In genomic region chr1:47192458-47193384, GRCh38 we compare ENCODE assay signal across 1 cellular context.
TF ChIP-seq lines count a peak whose summit lies in the region.

No MANE protein-coding gene starts in this region.

TF ChIP-seq in HepG2, 621 proteins besides CTCF, POLR2A, EP300 and RAD21 (continued from another document and continues in another):
- TF ChIP-seq HNF1A (IDR thresholded peaks at IDR 0.05; ENCODE audit: low read depth) = peak; percentile 55; the same call in 1 of the 2 replicates
- peak; percentile 31; the same call in 1 of the 2 replicates for TF ChIP-seq HNF1A (CRISPR knock-in tag; IDR thresholded peaks at IDR 0.05; ENCODE audit: borderline replicate concordance)
- TF ChIP-seq ZFP62 (CRISPR knock-in tag; IDR thresholded peaks at IDR 0.05) = no peak
- 0 out of 2 replicates have a peak, but pooled peaks have one; percentile 46 for TF ChIP-seq ZBTB7A (CRISPR knock-in tag; IDR thresholded peaks at IDR 0.05)
- TF ChIP-seq SP1 (IDR thresholded peaks at IDR 0.05) = no peak
- TF ChIP-seq SP1 (CRISPR knock-in tag; IDR thresholded peaks at IDR 0.05) = 0 out of 2 replicates have a peak, but pooled peaks have one; percentile 21
- TF ChIP-seq SMAD9 (CRISPR knock-in tag; IDR thresholded peaks at IDR 0.05) = no peak
- no peak for TF ChIP-seq SOX6 (IDR thresholded peaks at IDR 0.05)
- peak; percentile 56 for TF ChIP-seq SOX6 (CRISPR knock-in tag; IDR thresholded peaks at IDR 0.05)
- no peak for TF ChIP-seq TCF7 (IDR thresholded peaks at IDR 0.05; ENCODE audit: low read depth)
- TF ChIP-seq KAT8 (CRISPR knock-in tag; IDR thresholded peaks at IDR 0.05) = peak; percentile 62; the same call in 1 of the 2 replicates
- TF ChIP-seq NFKBIZ (CRISPR knock-in tag; IDR thresholded peaks at IDR 0.05) = no peak
- no peak for TF ChIP-seq ZIK1 (CRISPR knock-in tag; IDR thresholded peaks at IDR 0.05; ENCODE audit: borderline replicate concordance, low read depth)
- peak; percentile 40; the same call in 1 of the 2 replicates for TF ChIP-seq ZNF280D (CRISPR knock-in tag; IDR thresholded peaks at IDR 0.05)
- TF ChIP-seq FOXJ3 (CRISPR knock-in tag; IDR thresholded peaks at IDR 0.05; ENCODE audit: borderline replicate concordance) = peak; percentile 72
- peak; percentile 46; the same call in 1 of the 2 replicates for TF ChIP-seq ARNT2 (CRISPR knock-in tag; IDR thresholded peaks at IDR 0.05; ENCODE audit: low read depth)
- no peak for TF ChIP-seq ZBTB2 (CRISPR knock-in tag; IDR thresholded peaks at IDR 0.05; ENCODE audit: low read depth)
- no peak for TF ChIP-seq MAFF (IDR thresholded peaks at IDR 0.05; ENCODE audit: low read depth, low read length)
- TF ChIP-seq TRAFD1 (CRISPR knock-in tag; IDR thresholded peaks at IDR 0.05; ENCODE audit: borderline replicate concordance) = no peak
- peak; percentile 31; the same call in 1 of the 2 replicates for TF ChIP-seq YEATS2 (CRISPR knock-in tag; IDR thresholded peaks at IDR 0.05; ENCODE audit: borderline replicate concordance)
- peak; percentile 92 for TF ChIP-seq TFE3 (CRISPR knock-in tag; IDR thresholded peaks at IDR 0.05)
- no peak for TF ChIP-seq SYNCRIP (IDR thresholded peaks at IDR 0.05; ENCODE audit: insufficient read depth, low read depth, low read length)
- TF ChIP-seq ZNF550 (CRISPR knock-in tag; IDR thresholded peaks at IDR 0.05; ENCODE audit: borderline replicate concordance) = no peak
- no peak for TF ChIP-seq ETV6 (CRISPR knock-in tag; conservative IDR thresholded peaks at IDR 0.05)
- no peak for TF ChIP-seq NR2C2 (CRISPR knock-in tag; IDR thresholded peaks at IDR 0.05; ENCODE audit: borderline replicate concordance)
- TF ChIP-seq ZNF496 (CRISPR knock-in tag; IDR thresholded peaks at IDR 0.05; ENCODE audit: insufficient replicate concordance) = no peak
- TF ChIP-seq ZNF432 (CRISPR knock-in tag; IDR thresholded peaks at IDR 0.05; ENCODE audit: borderline replicate concordance) = no peak
- no peak for TF ChIP-seq PLRG1 (conservative IDR thresholded peaks at IDR 0.05)
- peak; percentile 88 for TF ChIP-seq MED1 (CRISPR knock-in tag; IDR thresholded peaks at IDR 0.05)
- TF ChIP-seq PHF5A (CRISPR knock-in tag; IDR thresholded peaks at IDR 0.05; ENCODE audit: low read depth, unreplicated experiment) = no peak
- TF ChIP-seq SP4 (CRISPR knock-in tag; IDR thresholded peaks at IDR 0.05) = peak; percentile 9; the same call in 1 of the 2 replicates
- peak; percentile 44; the same call in 1 of the 2 replicates for TF ChIP-seq ZMYM4 (CRISPR knock-in tag; IDR thresholded peaks at IDR 0.05)
- no peak for TF ChIP-seq ZBTB3 (CRISPR knock-in tag; IDR thresholded peaks at IDR 0.05; ENCODE audit: borderline replicate concordance, low read depth)
- 0 out of 2 replicates have a peak, but pooled peaks have one; percentile 9 for TF ChIP-seq ZNF7 (CRISPR knock-in tag; IDR thresholded peaks at IDR 0.05)
- TF ChIP-seq TP53 (CRISPR knock-in tag; conservative IDR thresholded peaks at IDR 0.05) = no peak
- peak; percentile 18; the same call in 1 of the 2 replicates for TF ChIP-seq ZNF350 (CRISPR knock-in tag; IDR thresholded peaks at IDR 0.05; ENCODE audit: borderline replicate concordance, low read depth)
- TF ChIP-seq ZBTB43 (CRISPR knock-in tag; conservative IDR thresholded peaks at IDR 0.05) = peak; percentile 78
- no peak for TF ChIP-seq ZNF788 (CRISPR knock-in tag; IDR thresholded peaks at IDR 0.05; ENCODE audit: borderline replicate concordance)
- no peak for TF ChIP-seq ZBTB4 (CRISPR knock-in tag; IDR thresholded peaks at IDR 0.05; ENCODE audit: borderline replicate concordance)
- TF ChIP-seq POLR2G (IDR thresholded peaks at IDR 0.05; ENCODE audit: low read depth, low read length) = peak; percentile 54
- no peak for TF ChIP-seq ZNF576 (CRISPR knock-in tag; IDR thresholded peaks at IDR 0.05)
- peak; percentile 39; the same call in 1 of the 2 replicates for TF ChIP-seq MIXL1 (CRISPR knock-in tag; IDR thresholded peaks at IDR 0.05)
- TF ChIP-seq ZBTB38 (CRISPR knock-in tag; IDR thresholded peaks at IDR 0.05) = no peak
- TF ChIP-seq ZNF749 (CRISPR knock-in tag; IDR thresholded peaks at IDR 0.05; ENCODE audit: borderline replicate concordance) = no peak
- TF ChIP-seq MED13 (CRISPR knock-in tag; IDR thresholded peaks at IDR 0.05) = 0 out of 2 replicates have a peak, but pooled peaks have one; percentile 60
- TF ChIP-seq RCOR2 (CRISPR knock-in tag; IDR thresholded peaks at IDR 0.05) = peak; percentile 25; the same call in 1 of the 2 replicates
- TF ChIP-seq GMEB1 (CRISPR knock-in tag; IDR thresholded peaks at IDR 0.05; ENCODE audit: borderline replicate concordance) = peak; percentile 33; the same call in 1 of the 2 replicates
